Comparison of ENCODE assay signal across 9 cellular contexts in genomic region chr10:59903871-59904270, GRCh38. TPM values are rescaled to one million over a fixed set of nuclear protein-coding genes. Genes with fewer than 3 reads are reported as not detected.
DNase-seq lines count a peak whose midpoint lies in the region; ATAC-seq and TF ChIP-seq lines count a peak whose summit lies in the region.
"Had no signal": no experiment of that assay in that cellular context is flagged by ENCODE, and none has a peak within 500 bp of the region (broad histone marks: within the 10 kb centered on the region; RNA-seq: fewer than 3 reads in every experiment).

No MANE protein-coding gene starts in this region.

- H3K4me3 Mint-ChIP-seq in T-cell: peak overlapping the region; percentile 2 to 97 (median 95)

- DNase-seq in GM23248: peak; percentile 75
- DNase-seq in T-cell: no peak
- DNase-seq in fibroblast of peridontal ligament (ENCODE audit: extremely low read depth): peak; percentile 30
- DNase-seq in smooth muscle cell (lab: John Stamatoyannopoulos, UW; ENCODE audit: unreplicated experiment): no peak
- DNase-seq in SK-N-DZ (ENCODE audit: low spot score): no peak
- no peak for DNase-seq in amygdala (lab: John Stamatoyannopoulos, UW)
- no peak for DNase-seq in WERI-Rb-1
- DNase-seq: SHP77 treated with DMSO at 0.1 percent for 48 hours had no signal

- H2AFZ ChIP-seq in GM23248 (no peak overlapping the region), smooth muscle cell (ENCODE audit: low read depth) (no peak overlapping the region)

- ATAC-seq in T-cell (replicated peaks in 1 of 4): no peak
- ATAC-seq in GM21723 (IDR thresholded peaks at IDR 0.05; ENCODE audit: unreplicated experiment): no peak

- no peaks in the 10 kb centered on the region for H3K9me2 ChIP-seq in GM23248 (ENCODE audit: insufficient read depth)

- H3K4me2 ChIP-seq in GM23248 (ENCODE audit: unreplicated experiment) (peak overlapping the region; percentile 88), smooth muscle cell (peak overlapping the region; percentile 91)

- in situ Hi-C loops in GM23248 (cut with MboI): no loop called here

- H3F3A ChIP-seq in GM23248 (ENCODE audit: insufficient read depth) (peaks cover 32% of the 10 kb centered on the region), smooth muscle cell (ENCODE audit: low read depth) (peaks cover 14% of the 10 kb centered on the region)

- H4K20me1 ChIP-seq in GM23248 (ENCODE audit: insufficient read depth): peaks cover 3% of the 10 kb centered on the region; the same call in 1 of the 2 replicates
- H4K20me1 ChIP-seq in smooth muscle cell (ENCODE audit: low read depth): peaks cover 66% of the 10 kb centered on the region

- peaks cover 13% of the 10 kb centered on the region for H3K36me3 Mint-ChIP-seq in T-cell

- H3K27ac ChIP-seq in GM23248 (peak overlapping the region; percentile 26; the same call in 1 of the 2 replicates), smooth muscle cell (ENCODE audit: low read depth) (no peak overlapping the region), WERI-Rb-1 (no peak overlapping the region)

- H3K9ac ChIP-seq in GM23248 (0 out of 2 replicates have a peak overlapping the region, but pooled peaks have one; percentile 84), smooth muscle cell (ENCODE audit: low read depth) (no peak overlapping the region)

- H3K27me3 ChIP-seq in GM23248 (replicated peaks; ENCODE audit: insufficient read depth) (no peaks in the 10 kb centered on the region), smooth muscle cell (ENCODE audit: low read depth) (no peaks in the 10 kb centered on the region), WERI-Rb-1 (ENCODE audit: insufficient read depth, low read depth, severe bottlenecking) (no peaks in the 10 kb centered on the region)

- peaks cover 71% of the 10 kb centered on the region for H3K79me2 ChIP-seq in GM23248 (ENCODE audit: insufficient read depth)
- H3K79me2 ChIP-seq in smooth muscle cell (ENCODE audit: low read depth): peaks cover 70% of the 10 kb centered on the region

- H3K9me3 ChIP-seq in GM23248 (ENCODE audit: low read depth) (no peaks in the 10 kb centered on the region), smooth muscle cell (replicated peaks; ENCODE audit: low read depth) (no peaks in the 10 kb centered on the region), WERI-Rb-1 (ENCODE audit: severe bottlenecking) (no peaks in the 10 kb centered on the region)

- peaks cover 83 to 86% (median 83%) of the 10 kb centered on the region in 3 donors for H3K4me1 Mint-ChIP-seq in T-cell

- no peaks in the 10 kb centered on the region for H3K36me3 ChIP-seq in GM23248 (ENCODE audit: low read depth)
- no peaks in the 10 kb centered on the region for H3K36me3 ChIP-seq in smooth muscle cell (ENCODE audit: low read depth)
- H3K36me3 ChIP-seq in WERI-Rb-1: no peaks in the 10 kb centered on the region; the same call in none of the 2 replicates

- 37% methylated on average over 6 of the region's 6 CpGs for WGBS in GM23248 (ENCODE audit: low coverage in 1 of 2, low lambda C conversion rate in 2 of 2, missing lambda C conversion rate in 2 of 2), 2 experiments
- WGBS in smooth muscle cell (ENCODE audit: low lambda C conversion rate): 59% methylated on average over 6 of the region's 6 CpGs

- POLR2A ChIA-PET in T-cell (lab: Charles Lee): interaction anchor here in 1 of 2 donors (0.8 kb wide), 1 partner anchor 12 kb away, joined by 3 read pairs; no protein-coding TSS in a partner anchor

- no peaks in the 10 kb centered on the region for H3K9me3 Mint-ChIP-seq in T-cell

- H3K27ac Mint-ChIP-seq in T-cell: no peak overlapping the region

- CTCF ChIA-PET in T-cell (lab: Charles Lee): no interaction called here

- peaks cover 41% of the 10 kb centered on the region for H3K4me1 ChIP-seq in GM23248 (ENCODE audit: insufficient read depth)
- H3K4me1 ChIP-seq in smooth muscle cell (ENCODE audit: low read depth): peaks cover 32% of the 10 kb centered on the region

- TF ChIP-seq CTCF in smooth muscle cell (IDR thresholded peaks at IDR 0.05; ENCODE audit: borderline replicate concordance, insufficient read depth, poor library complexity, severe bottlenecking): no peak
- TF ChIP-seq CTCF in WERI-Rb-1 (IDR thresholded peaks at IDR 0.05; ENCODE audit: low read depth, low read length): no peak

- H3K27me3 Mint-ChIP-seq in T-cell: no peaks in the 10 kb centered on the region

- H3K4me3 ChIP-seq in GM23248 (peak overlapping the region; percentile 94), smooth muscle cell (peak overlapping the region; percentile 94), WERI-Rb-1 (ENCODE audit: low read depth, low read length) (no peak overlapping the region)

RNA-seq across cellular contexts. Expression of gene CCDC6, which starts 2.5 kb away (rescaled TPM):
- 20.5 and 23.2 TPM in 2 replicates for total RNA-seq in GM23248 (2014; rRNA removed; shearing (Covaris generic))
- polyA plus RNA-seq in GM23248 (2016; fragmentation: Nextera tagmentation; extraction: Ambion mirVana) (19.1 and 19.4 TPM in 2 replicates), smooth muscle cell (13.7 and 15.3 TPM in 2 replicates)
- total RNA-seq in T-cell (10 to 100 TPM; 16.5 to 26.1 (median 20.1) TPM), smooth muscle cell (35.1 and 36.8 TPM in 2 replicates)
- 10.8 and 12.3 TPM in 2 replicates for polyA plus RNA-seq in SK-N-DZ (2014; cell fraction: cytosol; rRNA removed)
- 7.9 and 13.5 TPM in 2 replicates for polyA plus RNA-seq in SK-N-DZ (2014; cell fraction: nucleus; rRNA removed)

Comparison
In these comparisons a context has a peak if more than half of its experiments do, and no peak if none do; other contexts are left out.
1. DNase-seq: peak in GM23248 (single experiment) and fibroblast of peridontal ligament (single experiment); none in T-cell (0 of 34), smooth muscle cell (single experiment), SK-N-DZ (single experiment), amygdala (0 of 56) and WERI-Rb-1 (single experiment).